In the genomic region with DNA sequence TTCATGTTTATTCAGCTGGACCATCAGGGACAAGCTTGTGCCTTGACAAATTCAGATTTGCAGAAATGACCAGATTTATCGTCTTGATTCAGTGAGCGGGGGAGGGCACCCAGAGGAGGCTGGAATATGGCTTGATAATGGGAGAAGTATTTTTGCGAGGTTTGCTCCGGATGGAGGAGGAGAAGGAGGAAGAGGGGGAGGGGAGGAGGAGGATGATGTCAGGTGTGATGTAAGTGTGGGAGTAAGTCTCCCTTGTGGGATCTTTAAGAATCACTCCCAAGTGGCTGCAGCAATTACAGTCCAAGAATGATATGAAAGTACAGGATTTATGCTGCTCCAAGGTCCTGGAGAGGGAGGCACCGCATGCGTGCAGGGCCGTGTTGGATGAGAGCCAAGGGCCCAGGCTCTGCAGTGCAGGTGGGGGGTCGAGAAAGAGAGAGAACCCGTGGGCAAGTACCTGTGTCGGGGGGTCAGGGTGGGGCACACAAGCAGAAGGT, we compare ENCODE assay signal across 1 cellular context.
TF ChIP-seq lines count a peak whose summit lies in the region.

No MANE protein-coding gene starts in this region.

TF ChIP-seq in IMR-90, 13 proteins besides CTCF, POLR2A, EP300 and RAD21:
- TF ChIP-seq RCOR1 (IDR thresholded peaks at IDR 0.05; ENCODE audit: insufficient replicate concordance, low read length) (no peak), CEBPB (IDR thresholded peaks at IDR 0.05; ENCODE audit: low read depth, low read length) (no peak), MAZ (IDR thresholded peaks at IDR 0.05; ENCODE audit: borderline replicate concordance, low read depth, low read length) (no peak), USF2 (IDR thresholded peaks at IDR 0.05; ENCODE audit: low read depth, low read length) (no peak), RFX5 (IDR thresholded peaks at IDR 0.05; ENCODE audit: low read depth, low read length) (no peak), FOS (IDR thresholded peaks at IDR 0.05; ENCODE audit: low read depth, low read length) (no peak)
